In genomic region chr1:88608139-88608943, GRCh38 we compare ENCODE assay signal across 8 cellular contexts.
DNase-seq lines count a peak whose midpoint lies in the region; ATAC-seq and TF ChIP-seq lines count a peak whose summit lies in the region.

No MANE protein-coding gene starts in this region.

- H3K9me3 ChIP-seq in heart right ventricle (no peaks in the 10 kb centered on the region), right atrium auricular region (no peaks in the 10 kb centered on the region), osteoblast (ENCODE audit: low read depth, low read length) (no peaks in the 10 kb centered on the region)

- TF ChIP-seq CTCF in heart right ventricle (IDR thresholded peaks at IDR 0.05) (peak in 8 of 9 donors; percentile 7 to 58 (median 38)), right atrium auricular region (IDR thresholded peaks at IDR 0.05) (peak in 1 of 2 donors; percentile 48), osteoblast (IDR thresholded peaks at IDR 0.05; ENCODE audit: extremely low read depth, low read depth, low read length) (peak; percentile 64)

- H3K79me2 ChIP-seq in osteoblast (ENCODE audit: insufficient read depth, low read length): no peaks in the 10 kb centered on the region

- H3K4me2 ChIP-seq in osteoblast (ENCODE audit: insufficient read depth, low read length): no peak overlapping the region

- ATAC-seq in heart right ventricle (no peak), HG02852 (IDR thresholded peaks at IDR 0.05; ENCODE audit: unreplicated experiment) (peak; percentile 70)

- H3K4me3 ChIP-seq in heart right ventricle: no peak overlapping the region
- no peak overlapping the region for H3K4me3 ChIP-seq in right atrium auricular region
- no peak overlapping the region for H3K4me3 ChIP-seq in osteoblast (ENCODE audit: insufficient read depth, low read length)

- intact Hi-C loops in heart right ventricle (cut with DNase I): no loop called here

- H3K36me3 ChIP-seq in heart right ventricle (no peaks in the 10 kb centered on the region), right atrium auricular region (no peaks in the 10 kb centered on the region), osteoblast (ENCODE audit: insufficient read depth, low read length) (no peaks in the 10 kb centered on the region)

- H3K27me3 ChIP-seq in heart right ventricle (no peaks in the 10 kb centered on the region), right atrium auricular region (no peaks in the 10 kb centered on the region), osteoblast (ENCODE audit: insufficient read depth, low read length) (no peaks in the 10 kb centered on the region)

- no peak for DNase-seq in heart right ventricle
- no peak for DNase-seq in right atrium auricular region (ENCODE audit: low spot score)
- peak; percentile 9 for DNase-seq in NCI-H524 treated with DMSO at 0.1 percent for 48 hours (lab: John Stamatoyannopoulos, UW)
- peak; percentile 7 for DNase-seq in cerebellar cortex (ENCODE audit: low spot score)
- peak; percentile 18 for DNase-seq in osteoblast (ENCODE audit: insufficient read length, low spot score, missing footprints)
- DNase-seq in activated T-cell treated with anti-CD3 and anti-CD28 coated beads, Interleukin-2, amount 50 U/mL, for 48 hours: no peak
- DNase-seq in stimulated activated naive CD4-positive, alpha-beta T cell treated with Interleukin-2 at 50 U/mL for 16 hours (lab: John Stamatoyannopoulos, UW): no peak

- H3K4me1 ChIP-seq in heart right ventricle (no peaks in the 10 kb centered on the region), right atrium auricular region (no peaks in the 10 kb centered on the region), osteoblast (ENCODE audit: insufficient read depth, low read length) (no peaks in the 10 kb centered on the region)

- H3K27ac ChIP-seq in heart right ventricle (no peak overlapping the region), right atrium auricular region (no peak overlapping the region), osteoblast (ENCODE audit: low read depth, low read length) (no peak overlapping the region)

- H4K20me1 ChIP-seq in osteoblast (ENCODE audit: insufficient read depth, low read length): no peaks in the 10 kb centered on the region

- H2AFZ ChIP-seq in osteoblast (ENCODE audit: low read length): no peak overlapping the region

- 60 to 63% methylated on average over 11 of the region's 11 CpGs for WGBS in heart right ventricle, 2 donors

Comparison
In these comparisons a context has a peak if more than half of its experiments do, and no peak if none do; other contexts are left out.
1. DNase-seq: peak in NCI-H524 treated with DMSO at 0.1 percent for 48 hours (single experiment), cerebellar cortex (single experiment) and osteoblast (single experiment); none in heart right ventricle (0 of 2), right atrium auricular region (single experiment), activated T-cell treated with anti-CD3 and anti-CD28 coated beads, Interleukin-2, amount 50 U/mL, for 48 hours (0 of 2) and stimulated activated naive CD4-positive, alpha-beta T cell treated with Interleukin-2 at 50 U/mL for 16 hours (single experiment).